In genomic region chr15:44144992-44145391, GRCh38 we compare ENCODE assay signal across 39 cellular contexts. TPM values are rescaled to one million over a fixed set of nuclear protein-coding genes. Genes with fewer than 3 reads are reported as not detected.
"Had no signal": no experiment of that assay in that cellular context is flagged by ENCODE, and none has a peak within 500 bp of the region (broad histone marks: within the 10 kb centered on the region; RNA-seq: fewer than 3 reads in every experiment).

No MANE protein-coding gene starts in this region.

- H3K4me1 ChIP-seq: Peyer's patch had no signal

- DNase-seq: activated CD4-positive, alpha-beta T cell treated with anti-CD3 and anti-CD28 coated beads for 1 hour; activated CD4-positive, alpha-beta T cell treated with anti-CD3 and anti-CD28 coated beads, Interleukin-2, amount 10 ng/mL, durations not matched to agents 24 days and 14 days; activated CD4-positive, alpha-beta T cell treated with anti-CD3 and anti-CD28 coated beads, Interleukin-2, amount 50 U/mL, for 4 hours; activated CD4-positive, CD25-positive, alpha-beta regulatory T cell; activated CD8-positive, alpha-beta T cell treated with anti-CD3 and anti-CD28 coated beads for 36 hours; activated effector memory CD4-positive, alpha-beta T cell treated with anti-CD3 and anti-CD28 coated beads, Interleukin-2, amount 50 U/mL, for 16 hours; activated naive CD4-positive, alpha-beta T cell; activated naive CD4-positive, alpha-beta T cell treated with anti-CD3 and anti-CD28 coated beads, Interleukin-2, amount 50 U/mL, for 16 hours; activated naive CD8-positive, alpha-beta T cell treated with anti-CD3 and anti-CD28 coated beads for 36 hours; activated T-cell treated with anti-CD3 and anti-CD28 coated beads, Interleukin-2, amount 50 U/mL, for 1 hour; activated T-cell treated with anti-CD3 and anti-CD28 coated beads, Interleukin-2, amount 50 U/mL, for 72 hours; amniotic stem cell; aorta; brain microvascular endothelial cell; Kasumi-1; KG1; MG63; NCI-H1048; NCI-H1105 treated with DMSO at 0.1 percent for 48 hours; NCI-H1436; NCI-H1694; NCI-H2029; NCI-H2171; NCI-H510A; NCI-H526; NCI-H748 treated with DMSO at 0.1 percent for 48 hours; NK-92 treated with Interleukin-12 subunit alpha and Interleukin-12 subunit beta, amount 100 ng/mL, for 24 hours; PC-3; Peyer's patch; RPMI8226; SHP77; SJCRH30; SW 1271; T-helper 1 cell; T-helper 2 cell; T-helper 9 cell; WERI-Rb-1 had no signal

- H3K4me3 ChIP-seq: MG63, Peyer's patch, SJCRH30 had no signal

- H3K9me3 ChIP-seq: MG63, Peyer's patch, SJCRH30 had no signal

- H3K27me3 ChIP-seq: brain microvascular endothelial cell, MG63, Peyer's patch, SJCRH30 had no signal

- H3K27ac ChIP-seq: brain microvascular endothelial cell, Peyer's patch, SJCRH30, WERI-Rb-1 had no signal

- H3K27ac Mint-ChIP-seq: activated CD4-positive, alpha-beta T cell treated with anti-CD3 and anti-CD28 coated beads, Interleukin-2, amount 10 ng/mL, durations not matched to agents 24 days and 14 days; activated CD8-positive, alpha-beta T cell treated with anti-CD3 and anti-CD28 coated beads for 36 hours; activated naive CD8-positive, alpha-beta T cell treated with anti-CD3 and anti-CD28 coated beads for 36 hours; activated T-cell treated with anti-CD3 and anti-CD28 coated beads, Interleukin-2, amount 50 U/mL, for 72 hours; activated T-helper 17 cell treated with anti-CD3 and anti-CD28 coated beads, Interleukin-2, amount 50 U/mL, for 72 hours had no signal

- H3K4me3 Mint-ChIP-seq: activated CD4-positive, alpha-beta T cell treated with anti-CD3 and anti-CD28 coated beads, Interleukin-2, amount 10 ng/mL, durations not matched to agents 24 days and 14 days; activated CD8-positive, alpha-beta T cell treated with anti-CD3 and anti-CD28 coated beads for 36 hours; activated naive CD8-positive, alpha-beta T cell treated with anti-CD3 and anti-CD28 coated beads for 36 hours; activated T-cell treated with anti-CD3 and anti-CD28 coated beads, Interleukin-2, amount 50 U/mL, for 72 hours; activated T-helper 17 cell treated with anti-CD3 and anti-CD28 coated beads, Interleukin-2, amount 50 U/mL, for 72 hours; central memory CD8-positive, alpha-beta T cell had no signal

- H3K4me1 Mint-ChIP-seq: activated CD4-positive, alpha-beta T cell treated with anti-CD3 and anti-CD28 coated beads, Interleukin-2, amount 10 ng/mL, durations not matched to agents 24 days and 14 days; activated naive CD8-positive, alpha-beta T cell treated with anti-CD3 and anti-CD28 coated beads for 36 hours; activated T-helper 17 cell treated with anti-CD3 and anti-CD28 coated beads, Interleukin-2, amount 50 U/mL, for 72 hours; central memory CD8-positive, alpha-beta T cell had no signal

- ATAC-seq: activated CD8-positive, alpha-beta T cell treated with anti-CD3 and anti-CD28 coated beads for 36 hours; activated T-cell treated with anti-CD3 and anti-CD28 coated beads, Interleukin-2, amount 50 U/mL, for 72 hours; activated T-helper 17 cell treated with anti-CD3 and anti-CD28 coated beads, Interleukin-2, amount 50 U/mL, for 72 hours; PC-3 had no signal

- H3K9me3 Mint-ChIP-seq: activated CD4-positive, alpha-beta T cell treated with anti-CD3 and anti-CD28 coated beads, Interleukin-2, amount 10 ng/mL, durations not matched to agents 24 days and 14 days; activated CD8-positive, alpha-beta T cell treated with anti-CD3 and anti-CD28 coated beads for 36 hours; activated naive CD8-positive, alpha-beta T cell treated with anti-CD3 and anti-CD28 coated beads for 36 hours; activated T-cell treated with anti-CD3 and anti-CD28 coated beads, Interleukin-2, amount 50 U/mL, for 72 hours; activated T-helper 17 cell treated with anti-CD3 and anti-CD28 coated beads, Interleukin-2, amount 50 U/mL, for 72 hours; central memory CD8-positive, alpha-beta T cell had no signal

- H3K36me3 Mint-ChIP-seq: activated naive CD8-positive, alpha-beta T cell treated with anti-CD3 and anti-CD28 coated beads for 36 hours had no signal

- H3K36me3 ChIP-seq: brain microvascular endothelial cell, MG63, Peyer's patch, SJCRH30, WERI-Rb-1 had no signal

RNA-seq across cellular contexts. Expression of gene FRMD5, which starts 50.1 kb away (rescaled TPM):
- total RNA-seq: activated CD4-positive, alpha-beta T cell treated with anti-CD3 and anti-CD28 coated beads, Interleukin-2, amount 10 ng/mL, durations not matched to agents 24 days and 14 days had no signal
